In genomic region chr10:73997479-73997805, GRCh38 we compare ENCODE assay signal across 8 cellular contexts. TPM values are rescaled to one million over a fixed set of nuclear protein-coding genes. Genes with fewer than 3 reads are reported as not detected.
DNase-seq lines count a peak whose midpoint lies in the region; ATAC-seq and TF ChIP-seq lines count a peak whose summit lies in the region.

No MANE protein-coding gene starts in this region.

- H3K4me1 ChIP-seq in PC-3 (ENCODE audit: insufficient read depth, low read length) (peaks cover 31% of the 10 kb centered on the region), mesendoderm (ENCODE audit: control insufficient read depth, low read depth, low read length) (peaks cover 2% of the 10 kb centered on the region), aorta (ENCODE audit: control insufficient read depth in 1 of 2, insufficient read depth in 2 of 2, low read length in 2 of 2) (no peaks in the 10 kb centered on the region)

- TF ChIP-seq CTCF in PC-3 (conservative IDR thresholded peaks at IDR 0.05; ENCODE audit: low read depth, low read length) (no peak), chondrocyte (IDR thresholded peaks at IDR 0.05) (no peak)

- intact Hi-C loops in PC-3 (cut with micrococcal nuclease) (loop anchor here (1.0 to 5.0 kb wide), 4 partner anchors 31 to 225 kb away; a partner anchor contains a TSS), aorta (cut with DNase I) (no loop called here)

- H3K27ac ChIP-seq in PC-3 (ENCODE audit: low read length) = peak overlapping the region; percentile 16
- peak overlapping the region; percentile 87 for H3K27ac ChIP-seq in mesendoderm (ENCODE audit: low read depth, low read length)
- H3K27ac ChIP-seq in aorta (ENCODE audit: low read depth in 1 of 2, low read length in 2 of 2) = peak overlapping the region in 1 of 2 donors; percentile 64

- no peaks in the 10 kb centered on the region for H3K27me3 ChIP-seq in PC-3 (ENCODE audit: low read length)
- H3K27me3 ChIP-seq in mesendoderm (ENCODE audit: insufficient read depth, low read length, poor library complexity) = no peaks in the 10 kb centered on the region
- no peaks in the 10 kb centered on the region for H3K27me3 ChIP-seq in aorta (ENCODE audit: control insufficient read depth in 1 of 2, insufficient read depth in 2 of 2, low read length in 1 of 2)

- peak overlapping the region; percentile 35 for H3K9ac ChIP-seq in PC-3 (ENCODE audit: low read length)
- peak overlapping the region; percentile 89 for H3K9ac ChIP-seq in mesendoderm (ENCODE audit: low read length)

- peak; percentile 69 to 78 for DNase-seq in AML-193 (lab: John Stamatoyannopoulos, UW)
- no peak for DNase-seq in PC-3
- DNase-seq in chondrocyte (ENCODE audit: low spot score) = no peak
- no peak for DNase-seq in mesendoderm
- DNase-seq in aorta = no peak
- no peak for DNase-seq in UCSD-AML1 (lab: John Stamatoyannopoulos, UW; ENCODE audit: unreplicated experiment)

- no peaks in the 10 kb centered on the region for H3K9me3 Mint-ChIP-seq in chondrocyte (ENCODE audit: low read depth)

- H3K23ac ChIP-seq in mesendoderm (ENCODE audit: low read length) = peak overlapping the region; percentile 67

- peak overlapping the region; percentile 93 for H2BK5ac ChIP-seq in mesendoderm (ENCODE audit: low read length)

- no CpG with 5 or more reads among the region's 13 CpGs for WGBS in mesendoderm (ENCODE audit: extremely low coverage, insufficient coverage, low lambda C conversion rate)
- 0% methylated on average over 13 of the region's 13 CpGs for WGBS in aorta, 2 donors

- peak overlapping the region; percentile 84 for H3K4me3 Mint-ChIP-seq in chondrocyte (ENCODE audit: unreplicated experiment)

- peak overlapping the region; percentile 94 for H3K27ac Mint-ChIP-seq in chondrocyte (ENCODE audit: unreplicated experiment)

- peaks cover 14% of the 10 kb centered on the region for H3K36me3 Mint-ChIP-seq in chondrocyte (ENCODE audit: low read depth)

- no peak overlapping the region for H2AK5ac ChIP-seq in mesendoderm (ENCODE audit: low read length)

- H3K9me2 ChIP-seq in PC-3 (replicated peaks; ENCODE audit: low read length) = no peaks in the 10 kb centered on the region

- peak overlapping the region; percentile 95 for H3K56ac ChIP-seq in mesendoderm (ENCODE audit: low read length)

- no peak overlapping the region for H3K4ac ChIP-seq in mesendoderm (ENCODE audit: low read depth, low read length)

- no peak overlapping the region for H4K8ac ChIP-seq in mesendoderm (ENCODE audit: low read depth, low read length)

- H3K79me2 ChIP-seq in PC-3 (ENCODE audit: low read length) = peaks cover 45% of the 10 kb centered on the region
- H3K79me2 ChIP-seq in mesendoderm (ENCODE audit: control insufficient read depth, insufficient read depth, low read length) = peaks cover 43% of the 10 kb centered on the region

- peak overlapping the region; percentile 85 for H2AFZ ChIP-seq in PC-3 (ENCODE audit: low read length)

- H3K36me3 ChIP-seq in PC-3 (ENCODE audit: low read depth, low read length) = peaks cover 26% of the 10 kb centered on the region
- no peaks in the 10 kb centered on the region for H3K36me3 ChIP-seq in mesendoderm (ENCODE audit: control insufficient read depth, insufficient read depth, low read length)
- no peaks in the 10 kb centered on the region for H3K36me3 ChIP-seq in aorta (ENCODE audit: control insufficient read depth in 1 of 2, insufficient read depth in 2 of 2, low read length in 1 of 2)

- H3K4me1 Mint-ChIP-seq in chondrocyte (ENCODE audit: low read depth) = peaks cover 46% of the 10 kb centered on the region

- H2BK120ac ChIP-seq in mesendoderm (ENCODE audit: low read depth, low read length) = no peak overlapping the region

- POLR2A ChIA-PET in PC-3 (lab: Charles Lee; ENCODE audit: unreplicated experiment) = interaction anchor here (0.6 to 3.6 kb wide), 19 partner anchors 8 to 205 kb away, joined by 3 to 28 read pairs (median 5); no protein-coding TSS in a partner anchor

- peak overlapping the region; percentile 73 for H3K4me3 ChIP-seq in PC-3 (ENCODE audit: low read length)
- peak overlapping the region; percentile 70 for H3K4me3 ChIP-seq in mesendoderm (ENCODE audit: low read length)
- peak overlapping the region; percentile 22 to 74 for H3K4me3 ChIP-seq in aorta (ENCODE audit: low read length in 2 of 2)

- H3K9me3 ChIP-seq in PC-3 (ENCODE audit: low read length) (no peaks in the 10 kb centered on the region), aorta (ENCODE audit: control insufficient read depth, low read length) (no peaks in the 10 kb centered on the region)

- no peaks in the 10 kb centered on the region for H3K27me3 Mint-ChIP-seq in chondrocyte (ENCODE audit: low read depth)

- BruUV-seq in PC-3 (replicated peaks; lab: Mats Ljungman, UMichigan) = no TSS peak

- H3K79me1 ChIP-seq in mesendoderm (ENCODE audit: low read length) = peaks cover 3% of the 10 kb centered on the region

- ATAC-seq in GM18909 (IDR thresholded peaks at IDR 0.05; ENCODE audit: poor library complexity, unreplicated experiment) (peak; percentile 72), HG03097 (IDR thresholded peaks at IDR 0.05; ENCODE audit: low FRiP score, unreplicated experiment) (peak; percentile 59), PC-3 (peak; percentile 26), aorta (ENCODE audit: low FRiP score) (no peak)

- CTCF ChIA-PET in PC-3 (lab: Charles Lee) = interaction anchor here (0.5 to 2.0 kb wide), 6 partner anchors 38 to 112 kb away, joined by 4 to 10 read pairs (median 5); no protein-coding TSS in a partner anchor

- H3F3A ChIP-seq in PC-3 (ENCODE audit: low read length, unreplicated experiment) = peaks cover 13% of the 10 kb centered on the region

- H3K4me2 ChIP-seq in PC-3 (ENCODE audit: low read length) = peak overlapping the region; percentile 78
- peak overlapping the region; percentile 90 for H3K4me2 ChIP-seq in mesendoderm (ENCODE audit: low read length)

- peaks cover 41% of the 10 kb centered on the region for H4K20me1 ChIP-seq in PC-3 (ENCODE audit: low read length)

- no peak overlapping the region for H4K5ac ChIP-seq in mesendoderm (ENCODE audit: low read length)

- no peak overlapping the region for H2BK15ac ChIP-seq in mesendoderm (replicated peaks; ENCODE audit: low read depth)

- no peak overlapping the region for H3K18ac ChIP-seq in mesendoderm (ENCODE audit: low read length)

RNA-seq across cellular contexts. Expression of gene VCL, which starts 0.5 kb away (rescaled TPM):
- 382 and 445 TPM in 2 replicates for total RNA-seq in PC-3 (2014; rRNA removed)
- total RNA-seq in chondrocyte = 429 to 498 TPM (median 485 TPM) in 3 replicates
- 212 TPM for polyA plus RNA-seq in mesendoderm (2013, experiment 1 of 2)
- polyA plus RNA-seq in mesendoderm (2013, experiment 2 of 2) = 218 TPM
- 100 to 1,000 TPM; 312 to 499 TPM for total RNA-seq in aorta
- 100 to 1,000 TPM in 1 of 2 donors, 10 to 100 TPM in 1; 31.6 to 147 TPM for polyA plus RNA-seq in aorta

Comparison
In these comparisons a context has a peak if more than half of its experiments do, and no peak if none do; other contexts are left out.
1. DNase-seq: peak in AML-193 (2 of 2); none in PC-3 (single experiment), chondrocyte (single experiment), mesendoderm (single experiment), aorta (0 of 2) and UCSD-AML1 (single experiment).
2. Peak in every context shown above with its lines, with median percentiles within 50 percentile points of each other: H3K4me3 ChIP-seq.